In genomic region chr16:78659668-78660217, GRCh38 we compare ENCODE assay signal across 26 cellular contexts.
DNase-seq lines count a peak whose midpoint lies in the region; ATAC-seq and TF ChIP-seq lines count a peak whose summit lies in the region.
"Had no signal": no experiment of that assay in that cellular context is flagged by ENCODE, and none has a peak within 500 bp of the region (broad histone marks: within the 10 kb centered on the region; RNA-seq: fewer than 3 reads in every experiment).

No MANE protein-coding gene starts in this region.

- H3K23me2 ChIP-seq in H9 (ENCODE audit: insufficient read length, low read depth, low read length, poor library complexity, severe bottlenecking) = no peaks in the 10 kb centered on the region

- no peak overlapping the region for H3K18ac ChIP-seq in H9 (ENCODE audit: insufficient read length, low read depth, low read length)

- H3K36me3 Mint-ChIP-seq in IgD-negative memory B cell (peaks cover 5% of the 10 kb centered on the region), H9 (ENCODE audit: insufficient read depth in 1 of 3, low read depth in 3 of 3) (no peaks in the 10 kb centered on the region)

- H2BK12ac ChIP-seq in H9 (ENCODE audit: insufficient read length, low read depth, low read length) = no peak overlapping the region

- H3K14ac ChIP-seq in H9 (ENCODE audit: insufficient read depth, low read length) = no peak overlapping the region

- no peaks in the 10 kb centered on the region for H3K79me2 ChIP-seq in H9 (ENCODE audit: insufficient read depth, low read length)

- peak overlapping the region in 2 of 3 donors; percentile 18 to 63 for H3K27ac Mint-ChIP-seq in IgD-negative memory B cell
- no peak overlapping the region; a peak in 1 of 7 replicates for H3K27ac Mint-ChIP-seq in H9
- H3K27ac Mint-ChIP-seq: activated T-cell treated with anti-CD3 and anti-CD28 coated beads, Interleukin-2, amount 50 U/mL, for 24 hours; HFFc6; neural progenitor cell; stimulated activated naive B cell treated with anti-CD40 and anti-IgM and Interleukin-4, amounts not matched to agents 10 μg/mL and 1 μg/mL and 100 μg/mL, for 72 hours had no signal

- no peak overlapping the region for H3K23ac ChIP-seq in H9 (ENCODE audit: insufficient read length, low read depth, low read length)

- no peaks in the 10 kb centered on the region for H4K20me1 ChIP-seq in H9 (ENCODE audit: control insufficient read depth, insufficient read depth, insufficient read length)

- peak overlapping the region; percentile 60 for H3K4me3 ChIP-seq in endocrine pancreas (ENCODE audit: control insufficient read depth, insufficient read depth, low read length)
- H3K4me3 ChIP-seq: esophagus muscularis mucosa, neural progenitor cell, sigmoid colon had no signal

- H3K4ac ChIP-seq in H9 (ENCODE audit: low read depth, low read length) = no peak overlapping the region

- H3K9ac ChIP-seq in endocrine pancreas (ENCODE audit: control insufficient read depth, insufficient read depth, low read length) = no peak overlapping the region
- no peak overlapping the region for H3K9ac ChIP-seq in H9 (ENCODE audit: extremely low read depth, insufficient read length, low read length)
- H3K9ac ChIP-seq: neural progenitor cell, SK-N-SH had no signal

- ATAC-seq in GM18868 (IDR thresholded peaks at IDR 0.05; ENCODE audit: unreplicated experiment) (no peak), GM19328 (IDR thresholded peaks at IDR 0.05; ENCODE audit: unreplicated experiment) (no peak)
- ATAC-seq: stimulated activated naive B cell treated with anti-CD40 and anti-IgM and Interleukin-4, amounts not matched to agents 10 μg/mL and 1 μg/mL and 100 μg/mL, for 72 hours had no signal

- no peaks in the 10 kb centered on the region for H3K79me1 ChIP-seq in H9 (ENCODE audit: insufficient read depth, low read depth, low read length, poor library complexity, severe bottlenecking)

- no peaks in the 10 kb centered on the region for H3K27me3 ChIP-seq in endocrine pancreas (ENCODE audit: control insufficient read depth, insufficient read depth, low read length)
- H3K27me3 ChIP-seq in H9 (ENCODE audit: insufficient read depth, low read length) = no peaks in the 10 kb centered on the region
- H3K27me3 ChIP-seq: esophagus muscularis mucosa, neural progenitor cell, sigmoid colon had no signal

- no peak overlapping the region for H3T11ph ChIP-seq in H9 (ENCODE audit: low read length)

- no peak overlapping the region for H3K56ac ChIP-seq in H9 (ENCODE audit: insufficient read length, low read depth, low read length)

- no peak overlapping the region for H3K4me3 Mint-ChIP-seq in IgD-negative memory B cell
- H3K4me3 Mint-ChIP-seq in H9 = no peak overlapping the region
- H3K4me3 Mint-ChIP-seq: activated T-cell treated with anti-CD3 and anti-CD28 coated beads, Interleukin-2, amount 50 U/mL, for 24 hours; HFFc6; neural progenitor cell; stimulated activated naive B cell treated with anti-CD40 and anti-IgM and Interleukin-4, amounts not matched to agents 10 μg/mL and 1 μg/mL and 100 μg/mL, for 72 hours had no signal

- no peak overlapping the region for H2AK5ac ChIP-seq in H9 (ENCODE audit: insufficient read length, low read length)

- H4K5ac ChIP-seq in H9 (ENCODE audit: insufficient read length, low read depth, low read length) = no peak overlapping the region

- no peaks in the 10 kb centered on the region for H3K36me3 ChIP-seq in endocrine pancreas (ENCODE audit: control insufficient read depth, insufficient read depth, low read length)
- H3K36me3 ChIP-seq: esophagus muscularis mucosa, neural progenitor cell, sigmoid colon had no signal

- H3K4me1 Mint-ChIP-seq in IgD-negative memory B cell (peaks cover 0 to 4% (median 0%) of the 10 kb centered on the region in 3 donors), H9 (peaks cover 16 to 17% of the 10 kb centered on the region in 2 experiments)

- no CpG with 5 or more reads among the region's 3 CpGs for WGBS in H9 (ENCODE audit: extremely low coverage, insufficient read length, low lambda C conversion rate)

- H2BK120ac ChIP-seq in H9 (ENCODE audit: low read depth, low read length, poor library complexity, severe bottlenecking) = no peak overlapping the region

- H3K9me3 ChIP-seq in endocrine pancreas (ENCODE audit: control insufficient read depth, low read length) (no peaks in the 10 kb centered on the region), H9 (ENCODE audit: control insufficient read depth, low read depth, low read length) (no peaks in the 10 kb centered on the region)
- H3K9me3 ChIP-seq: esophagus muscularis mucosa, sigmoid colon had no signal

- H3K9me3 Mint-ChIP-seq in IgD-negative memory B cell (peaks cover 0 to 6% (median 0%) of the 10 kb centered on the region in 3 donors), H9 (no peaks in the 10 kb centered on the region)
- H3K9me3 Mint-ChIP-seq: activated T-cell treated with anti-CD3 and anti-CD28 coated beads, Interleukin-2, amount 50 U/mL, for 24 hours; stimulated activated naive B cell treated with anti-CD40 and anti-IgM and Interleukin-4, amounts not matched to agents 10 μg/mL and 1 μg/mL and 100 μg/mL, for 72 hours had no signal

- no peak overlapping the region for H2BK15ac ChIP-seq in H9 (ENCODE audit: low read depth, low read length)

- no peak overlapping the region for H2BK20ac ChIP-seq in H9 (ENCODE audit: low read depth, low read length, poor library complexity, severe bottlenecking)

- H3K4me2 ChIP-seq in H9 (ENCODE audit: insufficient read depth, insufficient read length, low read length) = no peak overlapping the region
- H3K4me2 ChIP-seq: neural progenitor cell, SK-N-SH had no signal

- H3K4me1 ChIP-seq in endocrine pancreas (ENCODE audit: control insufficient read depth, insufficient read depth, low read length) (no peaks in the 10 kb centered on the region), H9 (ENCODE audit: insufficient read depth, low read length) (no peaks in the 10 kb centered on the region)
- H3K4me1 ChIP-seq: esophagus muscularis mucosa, sigmoid colon had no signal

- DNase-seq in COR-L47 (lab: John Stamatoyannopoulos, UW) (peak; percentile 96), NCI-H2081 (lab: John Stamatoyannopoulos, UW) (peak; percentile 75 to 95), H9 (no peak), GF-D8 (lab: John Stamatoyannopoulos, UW) (no peak)
- DNase-seq: activated CD4-positive, alpha-beta T cell treated with anti-CD3 and anti-CD28 coated beads for 48 hours; activated gamma-delta T cell; activated T-cell treated with anti-CD3 and anti-CD28 coated beads, Interleukin-2, amount 50 U/mL, for 24 hours; central memory CD4-positive, alpha-beta T cell; DMS79 treated with DMSO at 0.1 percent for 48 hours; foreskin melanocyte; HFFc6; NCI-H82; posterior cingulate gyrus; sigmoid colon; stimulated activated CD4-positive, alpha-beta T cell treated with anti-CD3 and anti-CD28 coated beads, Interleukin-15, amount 100 ng/mL, for 24 hours; stimulated activated naive B cell treated with anti-CD40 and anti-IgM and Interleukin-4, amounts not matched to agents 10 μg/mL and 1 μg/mL and 100 μg/mL, for 72 hours; T-helper 2 cell had no signal

- no peak overlapping the region for H3K27ac ChIP-seq in H9 (ENCODE audit: insufficient read length, low read depth, low read length)
- H3K27ac ChIP-seq: esophagus muscularis mucosa, neural progenitor cell, RWPE1, sigmoid colon, VCaP had no signal

- H3K27me3 Mint-ChIP-seq in IgD-negative memory B cell (no peaks in the 10 kb centered on the region), H9 (ENCODE audit: low read depth) (no peaks in the 10 kb centered on the region)
- H3K27me3 Mint-ChIP-seq: activated T-cell treated with anti-CD3 and anti-CD28 coated beads, Interleukin-2, amount 50 U/mL, for 24 hours had no signal

- no peak for TF ChIP-seq CTCF in H9 (conservative IDR thresholded peaks at IDR 0.05)

- H2AFZ ChIP-seq in H9 (ENCODE audit: low read length) = no peak overlapping the region
- H2AFZ ChIP-seq: neural progenitor cell had no signal

- no peak overlapping the region for H4K91ac ChIP-seq in H9 (ENCODE audit: insufficient read length, low read depth, low read length)

- H4K8ac ChIP-seq in H9 (replicated peaks; ENCODE audit: insufficient read length, low read depth, low read length) = no peak overlapping the region

- no peak overlapping the region for H2BK5ac ChIP-seq in H9 (ENCODE audit: insufficient read length, low read length)

Comparison
In these comparisons a context has a peak if more than half of its experiments do, and no peak if none do; other contexts are left out.
1. DNase-seq: peak in COR-L47 (single experiment) and NCI-H2081 (2 of 2); none in H9 (single experiment) and GF-D8 (single experiment).
2. H3K27ac Mint-ChIP-seq: peak in IgD-negative memory B cell (2 of 3); none in H9 (0 of 3).